8 cellular contexts compared by ENCODE assay signal in the genomic region with DNA sequence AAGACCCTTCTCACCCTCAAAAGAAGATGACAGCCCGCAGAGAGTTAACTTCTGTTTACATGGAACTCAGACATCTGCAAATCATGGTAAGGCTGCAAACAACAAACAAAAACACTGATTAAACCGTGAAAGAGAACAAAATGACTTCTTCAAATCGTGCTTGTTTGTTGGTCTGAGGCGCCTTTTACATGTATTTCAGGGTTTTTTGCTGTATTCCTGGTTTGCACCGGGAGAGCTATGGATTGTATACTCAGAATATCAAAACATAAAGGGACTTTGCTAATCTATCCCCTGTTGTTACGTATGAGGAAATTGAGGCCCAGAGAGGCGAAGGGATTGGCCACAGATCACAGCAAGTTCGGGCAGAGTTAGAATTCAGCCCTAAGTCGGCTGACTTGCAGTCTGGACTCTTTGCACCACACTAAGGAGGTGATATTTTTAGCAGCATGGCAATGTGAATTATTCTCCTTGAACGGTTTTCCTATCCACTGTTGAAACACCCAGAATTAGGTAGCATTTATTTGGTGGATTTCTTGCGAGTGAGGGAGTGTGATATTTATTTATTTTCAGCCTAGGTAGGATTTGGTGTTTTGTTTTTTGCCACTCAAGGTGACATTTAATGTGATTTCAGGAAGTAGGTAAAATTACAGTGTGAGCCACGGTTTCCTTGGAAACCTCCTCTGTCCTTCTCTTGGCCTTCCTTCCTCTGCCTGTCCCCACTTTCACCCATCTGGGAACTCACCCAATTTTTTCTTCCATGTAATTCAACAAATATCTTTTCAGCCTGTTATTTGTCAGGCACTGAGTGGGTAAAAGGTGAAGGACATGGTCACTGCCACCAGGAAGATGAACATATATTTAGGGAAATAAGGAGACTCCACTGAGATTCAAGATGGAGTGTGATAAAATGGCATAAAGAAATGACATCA. TPM values are rescaled to one million over a fixed set of nuclear protein-coding genes. Genes with fewer than 3 reads are reported as not detected.
DNase-seq lines count a peak whose midpoint lies in the region; ATAC-seq and TF ChIP-seq lines count a peak whose summit lies in the region.

No MANE protein-coding gene starts in this region.

- POLR2A ChIA-PET in Caco-2 (lab: Charles Lee), result no interaction called here

- H3K36me3 ChIP-seq in Caco-2 (ENCODE audit: control insufficient read depth, insufficient read depth, low read length) (no peaks in the 10 kb centered on the region), WERI-Rb-1 (no peaks in the 10 kb centered on the region; the same call in none of the 2 replicates)

- no peak for ATAC-seq in natural killer cell
- no peak for ATAC-seq in HG02642 (IDR thresholded peaks at IDR 0.05; ENCODE audit: poor library complexity, unreplicated experiment)

- peak overlapping the region; percentile 76 for H3K4me3 ChIP-seq in Caco-2 (ENCODE audit: low read depth, low read length)
- peak overlapping the region; percentile 92 for H3K4me3 ChIP-seq in WERI-Rb-1 (ENCODE audit: low read depth, low read length)

- peak overlapping the region; percentile 83 for H3K27ac ChIP-seq in WERI-Rb-1

- H3K4me1 Mint-ChIP-seq in Caco-2 (ENCODE audit: low read depth, unreplicated experiment) (peaks cover 8% of the 10 kb centered on the region), IgD-negative memory B cell (peaks cover 50 to 55% (median 53%) of the 10 kb centered on the region in 3 donors), natural killer cell (peaks cover 60 to 70% of the 10 kb centered on the region in 2 donors)

- intact Hi-C loops in Caco-2 (cut with micrococcal nuclease; ENCODE audit: unreplicated experiment) (loop anchor here (5.0 to 10.0 kb wide), 3 partner anchors 67 to 170 kb away; no protein-coding TSS in a partner anchor), natural killer cell (cut with micrococcal nuclease) (loop anchor here (2.0 to 5.0 kb wide), 2 partner anchors 75 to 115 kb away; no protein-coding TSS in a partner anchor)

- peak in 1 of 2 experiments; percentile 1 for DNase-seq in Caco-2
- no peak for DNase-seq in WERI-Rb-1
- peak; percentile 62 to 68 for DNase-seq in erythroblast (lab: John Stamatoyannopoulos, UW)
- DNase-seq in natural killer cell, result no peak
- no peak for DNase-seq in activated CD8-positive, alpha-beta memory T cell treated with anti-CD3 and anti-CD28 coated beads, Interleukin-2, amount 50 U/mL, for 48 hours
- no peak for DNase-seq in OCI-M2 (lab: John Stamatoyannopoulos, UW; ENCODE audit: unreplicated experiment)

- H3K9me3 ChIP-seq in Caco-2, result no peaks in the 10 kb centered on the region
- H3K9me3 ChIP-seq in WERI-Rb-1 (ENCODE audit: severe bottlenecking), result no peaks in the 10 kb centered on the region

- no peaks in the 10 kb centered on the region for H3K4me1 ChIP-seq in Caco-2

- TF ChIP-seq POLR2A in erythroblast (IDR thresholded peaks at IDR 0.05; ENCODE audit: low read length), result no peak

- H3K27ac Mint-ChIP-seq in Caco-2 (ENCODE audit: unreplicated experiment) (peak overlapping the region; percentile 53), IgD-negative memory B cell (peak overlapping the region; percentile 95 to 99 (median 98)), natural killer cell (peak overlapping the region; percentile 98)

- H3K27me3 ChIP-seq in Caco-2 (replicated peaks; ENCODE audit: control insufficient read depth, insufficient read depth, low read length) (no peaks in the 10 kb centered on the region), WERI-Rb-1 (ENCODE audit: insufficient read depth, low read depth, severe bottlenecking) (no peaks in the 10 kb centered on the region)

- H3K27me3 Mint-ChIP-seq in Caco-2 (ENCODE audit: insufficient read depth, unreplicated experiment) (no peaks in the 10 kb centered on the region), IgD-negative memory B cell (no peaks in the 10 kb centered on the region), natural killer cell (ENCODE audit: low read depth in 2 of 2) (no peaks in the 10 kb centered on the region)

- BruUV-seq in Caco-2 (replicated peaks; lab: Mats Ljungman, UMichigan), result no TSS peak

- H3K9me3 Mint-ChIP-seq in Caco-2 (ENCODE audit: unreplicated experiment), result no peaks in the 10 kb centered on the region
- H3K9me3 Mint-ChIP-seq in IgD-negative memory B cell, result no peaks in the 10 kb centered on the region
- H3K9me3 Mint-ChIP-seq in natural killer cell, result no peaks in the 10 kb centered on the region

- CTCF ChIA-PET in Caco-2 (lab: Charles Lee), result no interaction called here

- peak overlapping the region; percentile 92 for H3K4me3 Mint-ChIP-seq in Caco-2 (ENCODE audit: unreplicated experiment)
- H3K4me3 Mint-ChIP-seq in IgD-negative memory B cell, result peak overlapping the region; percentile 95 to 100 (median 98)
- H3K4me3 Mint-ChIP-seq in natural killer cell, result peak overlapping the region; percentile 98

- peaks cover 18% of the 10 kb centered on the region for H3K36me3 Mint-ChIP-seq in Caco-2 (ENCODE audit: insufficient read depth, unreplicated experiment)
- H3K36me3 Mint-ChIP-seq in IgD-negative memory B cell, result no peaks in the 10 kb centered on the region
- H3K36me3 Mint-ChIP-seq in natural killer cell, result no peaks in the 10 kb centered on the region

- no peak for TF ChIP-seq CTCF in Caco-2 (IDR thresholded peaks at IDR 0.05; ENCODE audit: insufficient read depth in 1 of 2, low read depth in 1 of 2, low read length in 1 of 2, severe bottlenecking in 1 of 2, unreplicated experiment in 1 of 2)
- no peak for TF ChIP-seq CTCF in WERI-Rb-1 (IDR thresholded peaks at IDR 0.05; ENCODE audit: low read depth, low read length)
- TF ChIP-seq CTCF in natural killer cell (IDR thresholded peaks at IDR 0.05), result no peak

RNA-seq across cellular contexts. Expression of a gene that starts 1.0 kb away (rescaled TPM):
- total RNA-seq in Caco-2 (2022) (8.1 and 9.1 TPM in 2 replicates), natural killer cell (10 to 100 TPM; 21.6 to 29.2 (median 22.8) TPM)
- 68.2 TPM for polyA plus RNA-seq in IgD-negative memory B cell

RNA-seq across cellular contexts. Expression of a gene that starts 4.2 kb away (rescaled TPM):
- total RNA-seq in Caco-2 (2022) (32.8 and 35.9 TPM in 2 replicates), natural killer cell (10 to 100 TPM; 44.2 to 59.9 (median 53.9) TPM)
- 40.7 TPM for polyA plus RNA-seq in IgD-negative memory B cell

Comparison
In these comparisons a context has a peak if more than half of its experiments do, and no peak if none do; other contexts are left out.
1. DNase-seq: peak in erythroblast (2 of 2); none in WERI-Rb-1 (single experiment), natural killer cell (single experiment), activated CD8-positive, alpha-beta memory T cell treated with anti-CD3 and anti-CD28 coated beads, Interleukin-2, amount 50 U/mL, for 48 hours (single experiment) and OCI-M2 (single experiment).
2. Peak in every context shown above with its lines, with median percentiles within 50 percentile points of each other: H3K27ac Mint-ChIP-seq and H3K4me3 Mint-ChIP-seq.